Comparison of ENCODE assay signal across 1 cellular context in the genomic region with DNA sequence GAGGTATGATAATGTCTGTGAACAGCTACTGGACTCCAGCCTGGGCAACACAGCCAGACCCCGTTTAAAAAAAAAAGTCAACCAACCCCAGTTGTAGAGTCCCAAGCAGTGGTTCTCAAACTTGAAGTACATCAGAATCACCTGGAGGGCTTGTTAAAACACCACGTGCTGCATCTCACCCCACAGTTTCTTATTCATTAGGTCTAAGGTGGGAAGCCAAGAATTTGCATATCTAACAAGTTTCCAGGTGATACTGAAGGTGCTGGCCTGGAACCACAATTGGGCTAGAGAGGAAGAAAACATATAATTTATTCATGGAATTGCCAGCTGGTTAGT.
TF ChIP-seq lines count a peak whose summit lies in the region.

No MANE protein-coding gene starts in this region.

TF ChIP-seq in HepG2, 621 proteins besides CTCF, POLR2A, EP300 and RAD21 (continued from another document):
- TF ChIP-seq, protein P1, sequence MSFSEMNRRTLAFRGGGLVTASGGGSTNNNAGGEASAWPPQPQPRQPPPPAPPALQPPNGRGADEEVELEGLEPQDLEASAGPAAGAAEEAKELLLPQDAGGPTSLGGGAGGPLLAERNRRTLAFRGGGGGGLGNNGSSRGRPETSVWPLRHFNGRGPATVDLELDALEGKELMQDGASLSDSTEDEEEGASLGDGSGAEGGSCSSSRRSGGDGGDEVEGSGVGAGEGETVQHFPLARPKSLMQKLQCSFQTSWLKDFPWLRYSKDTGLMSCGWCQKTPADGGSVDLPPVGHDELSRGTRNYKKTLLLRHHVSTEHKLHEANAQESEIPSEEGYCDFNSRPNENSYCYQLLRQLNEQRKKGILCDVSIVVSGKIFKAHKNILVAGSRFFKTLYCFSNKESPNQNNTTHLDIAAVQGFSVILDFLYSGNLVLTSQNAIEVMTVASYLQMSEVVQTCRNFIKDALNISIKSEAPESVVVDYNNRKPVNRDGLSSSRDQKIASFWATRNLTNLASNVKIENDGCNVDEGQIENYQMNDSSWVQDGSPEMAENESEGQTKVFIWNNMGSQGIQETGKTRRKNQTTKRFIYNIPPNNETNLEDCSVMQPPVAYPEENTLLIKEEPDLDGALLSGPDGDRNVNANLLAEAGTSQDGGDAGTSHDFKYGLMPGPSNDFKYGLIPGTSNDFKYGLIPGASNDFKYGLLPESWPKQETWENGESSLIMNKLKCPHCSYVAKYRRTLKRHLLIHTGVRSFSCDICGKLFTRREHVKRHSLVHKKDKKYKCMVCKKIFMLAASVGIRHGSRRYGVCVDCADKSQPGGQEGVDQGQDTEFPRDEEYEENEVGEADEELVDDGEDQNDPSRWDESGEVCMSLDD (CRISPR knock-in tag; IDR thresholded peaks at IDR 0.05; ENCODE audit: borderline replicate concordance), result peak; percentile 6; the same call in 1 of the 2 replicates
- TF ChIP-seq NAIF1 (CRISPR knock-in tag; IDR thresholded peaks at IDR 0.05; ENCODE audit: borderline replicate concordance), result peak; percentile 71; the same call in 1 of the 2 replicates
- 0 out of 2 replicates have a peak, but pooled peaks have one; percentile 1 for TF ChIP-seq HHEX (CRISPR knock-in tag; IDR thresholded peaks at IDR 0.05)
- TF ChIP-seq, protein P2, sequence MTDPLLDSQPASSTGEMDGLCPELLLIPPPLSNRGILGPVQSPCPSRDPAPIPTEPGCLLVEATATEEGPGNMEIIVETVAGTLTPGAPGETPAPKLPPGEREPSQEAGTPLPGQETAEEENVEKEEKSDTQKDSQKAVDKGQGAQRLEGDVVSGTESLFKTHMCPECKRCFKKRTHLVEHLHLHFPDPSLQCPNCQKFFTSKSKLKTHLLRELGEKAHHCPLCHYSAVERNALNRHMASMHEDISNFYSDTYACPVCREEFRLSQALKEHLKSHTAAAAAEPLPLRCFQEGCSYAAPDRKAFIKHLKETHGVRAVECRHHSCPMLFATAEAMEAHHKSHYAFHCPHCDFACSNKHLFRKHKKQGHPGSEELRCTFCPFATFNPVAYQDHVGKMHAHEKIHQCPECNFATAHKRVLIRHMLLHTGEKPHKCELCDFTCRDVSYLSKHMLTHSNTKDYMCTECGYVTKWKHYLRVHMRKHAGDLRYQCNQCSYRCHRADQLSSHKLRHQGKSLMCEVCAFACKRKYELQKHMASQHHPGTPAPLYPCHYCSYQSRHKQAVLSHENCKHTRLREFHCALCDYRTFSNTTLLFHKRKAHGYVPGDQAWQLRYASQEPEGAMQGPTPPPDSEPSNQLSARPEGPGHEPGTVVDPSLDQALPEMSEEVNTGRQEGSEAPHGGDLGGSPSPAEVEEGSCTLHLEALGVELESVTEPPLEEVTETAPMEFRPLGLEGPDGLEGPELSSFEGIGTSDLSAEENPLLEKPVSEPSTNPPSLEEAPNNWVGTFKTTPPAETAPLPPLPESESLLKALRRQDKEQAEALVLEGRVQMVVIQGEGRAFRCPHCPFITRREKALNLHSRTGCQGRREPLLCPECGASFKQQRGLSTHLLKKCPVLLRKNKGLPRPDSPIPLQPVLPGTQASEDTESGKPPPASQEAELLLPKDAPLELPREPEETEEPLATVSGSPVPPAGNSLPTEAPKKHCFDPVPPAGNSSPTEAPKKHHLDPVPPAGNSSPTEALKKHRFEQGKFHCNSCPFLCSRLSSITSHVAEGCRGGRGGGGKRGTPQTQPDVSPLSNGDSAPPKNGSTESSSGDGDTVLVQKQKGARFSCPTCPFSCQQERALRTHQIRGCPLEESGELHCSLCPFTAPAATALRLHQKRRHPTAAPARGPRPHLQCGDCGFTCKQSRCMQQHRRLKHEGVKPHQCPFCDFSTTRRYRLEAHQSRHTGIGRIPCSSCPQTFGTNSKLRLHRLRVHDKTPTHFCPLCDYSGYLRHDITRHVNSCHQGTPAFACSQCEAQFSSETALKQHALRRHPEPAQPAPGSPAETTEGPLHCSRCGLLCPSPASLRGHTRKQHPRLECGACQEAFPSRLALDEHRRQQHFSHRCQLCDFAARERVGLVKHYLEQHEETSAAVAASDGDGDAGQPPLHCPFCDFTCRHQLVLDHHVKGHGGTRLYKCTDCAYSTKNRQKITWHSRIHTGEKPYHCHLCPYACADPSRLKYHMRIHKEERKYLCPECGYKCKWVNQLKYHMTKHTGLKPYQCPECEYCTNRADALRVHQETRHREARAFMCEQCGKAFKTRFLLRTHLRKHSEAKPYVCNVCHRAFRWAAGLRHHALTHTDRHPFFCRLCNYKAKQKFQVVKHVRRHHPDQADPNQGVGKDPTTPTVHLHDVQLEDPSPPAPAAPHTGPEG (CRISPR knock-in tag; IDR thresholded peaks at IDR 0.05), result 0 out of 2 replicates have a peak, but pooled peaks have one; percentile 2
- peak; percentile 100 for TF ChIP-seq ZNF121 (CRISPR knock-in tag; IDR thresholded peaks at IDR 0.05)
- TF ChIP-seq ARNTL (CRISPR knock-in tag; IDR thresholded peaks at IDR 0.05), result no peak
- 0 out of 2 replicates have a peak, but pooled peaks have one; percentile 8 for TF ChIP-seq SNAPC2 (CRISPR knock-in tag; IDR thresholded peaks at IDR 0.05)
- TF ChIP-seq, protein P3, sequence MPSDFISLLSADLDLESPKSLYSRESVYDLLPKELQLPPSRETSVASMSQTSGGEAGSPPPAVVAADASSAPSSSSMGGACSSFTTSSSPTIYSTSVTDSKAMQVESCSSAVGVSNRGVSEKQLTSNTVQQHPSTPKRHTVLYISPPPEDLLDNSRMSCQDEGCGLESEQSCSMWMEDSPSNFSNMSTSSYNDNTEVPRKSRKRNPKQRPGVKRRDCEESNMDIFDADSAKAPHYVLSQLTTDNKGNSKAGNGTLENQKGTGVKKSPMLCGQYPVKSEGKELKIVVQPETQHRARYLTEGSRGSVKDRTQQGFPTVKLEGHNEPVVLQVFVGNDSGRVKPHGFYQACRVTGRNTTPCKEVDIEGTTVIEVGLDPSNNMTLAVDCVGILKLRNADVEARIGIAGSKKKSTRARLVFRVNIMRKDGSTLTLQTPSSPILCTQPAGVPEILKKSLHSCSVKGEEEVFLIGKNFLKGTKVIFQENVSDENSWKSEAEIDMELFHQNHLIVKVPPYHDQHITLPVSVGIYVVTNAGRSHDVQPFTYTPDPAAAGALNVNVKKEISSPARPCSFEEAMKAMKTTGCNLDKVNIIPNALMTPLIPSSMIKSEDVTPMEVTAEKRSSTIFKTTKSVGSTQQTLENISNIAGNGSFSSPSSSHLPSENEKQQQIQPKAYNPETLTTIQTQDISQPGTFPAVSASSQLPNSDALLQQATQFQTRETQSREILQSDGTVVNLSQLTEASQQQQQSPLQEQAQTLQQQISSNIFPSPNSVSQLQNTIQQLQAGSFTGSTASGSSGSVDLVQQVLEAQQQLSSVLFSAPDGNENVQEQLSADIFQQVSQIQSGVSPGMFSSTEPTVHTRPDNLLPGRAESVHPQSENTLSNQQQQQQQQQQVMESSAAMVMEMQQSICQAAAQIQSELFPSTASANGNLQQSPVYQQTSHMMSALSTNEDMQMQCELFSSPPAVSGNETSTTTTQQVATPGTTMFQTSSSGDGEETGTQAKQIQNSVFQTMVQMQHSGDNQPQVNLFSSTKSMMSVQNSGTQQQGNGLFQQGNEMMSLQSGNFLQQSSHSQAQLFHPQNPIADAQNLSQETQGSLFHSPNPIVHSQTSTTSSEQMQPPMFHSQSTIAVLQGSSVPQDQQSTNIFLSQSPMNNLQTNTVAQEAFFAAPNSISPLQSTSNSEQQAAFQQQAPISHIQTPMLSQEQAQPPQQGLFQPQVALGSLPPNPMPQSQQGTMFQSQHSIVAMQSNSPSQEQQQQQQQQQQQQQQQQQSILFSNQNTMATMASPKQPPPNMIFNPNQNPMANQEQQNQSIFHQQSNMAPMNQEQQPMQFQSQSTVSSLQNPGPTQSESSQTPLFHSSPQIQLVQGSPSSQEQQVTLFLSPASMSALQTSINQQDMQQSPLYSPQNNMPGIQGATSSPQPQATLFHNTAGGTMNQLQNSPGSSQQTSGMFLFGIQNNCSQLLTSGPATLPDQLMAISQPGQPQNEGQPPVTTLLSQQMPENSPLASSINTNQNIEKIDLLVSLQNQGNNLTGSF (CRISPR knock-in tag; IDR thresholded peaks at IDR 0.05), result 0 out of 2 replicates have a peak, but pooled peaks have one; percentile 3
- TF ChIP-seq TP53 (CRISPR knock-in tag; conservative IDR thresholded peaks at IDR 0.05), result no peak
- TF ChIP-seq FOXJ3 (CRISPR knock-in tag; IDR thresholded peaks at IDR 0.05; ENCODE audit: borderline replicate concordance), result 0 out of 2 replicates have a peak, but pooled peaks have one; percentile 8
- no peak for TF ChIP-seq YY1 (IDR thresholded peaks at IDR 0.05; ENCODE audit: insufficient read depth, insufficient replicate concordance, low read depth, low read length)
